8 cellular contexts compared by ENCODE assay signal in the genomic region with DNA sequence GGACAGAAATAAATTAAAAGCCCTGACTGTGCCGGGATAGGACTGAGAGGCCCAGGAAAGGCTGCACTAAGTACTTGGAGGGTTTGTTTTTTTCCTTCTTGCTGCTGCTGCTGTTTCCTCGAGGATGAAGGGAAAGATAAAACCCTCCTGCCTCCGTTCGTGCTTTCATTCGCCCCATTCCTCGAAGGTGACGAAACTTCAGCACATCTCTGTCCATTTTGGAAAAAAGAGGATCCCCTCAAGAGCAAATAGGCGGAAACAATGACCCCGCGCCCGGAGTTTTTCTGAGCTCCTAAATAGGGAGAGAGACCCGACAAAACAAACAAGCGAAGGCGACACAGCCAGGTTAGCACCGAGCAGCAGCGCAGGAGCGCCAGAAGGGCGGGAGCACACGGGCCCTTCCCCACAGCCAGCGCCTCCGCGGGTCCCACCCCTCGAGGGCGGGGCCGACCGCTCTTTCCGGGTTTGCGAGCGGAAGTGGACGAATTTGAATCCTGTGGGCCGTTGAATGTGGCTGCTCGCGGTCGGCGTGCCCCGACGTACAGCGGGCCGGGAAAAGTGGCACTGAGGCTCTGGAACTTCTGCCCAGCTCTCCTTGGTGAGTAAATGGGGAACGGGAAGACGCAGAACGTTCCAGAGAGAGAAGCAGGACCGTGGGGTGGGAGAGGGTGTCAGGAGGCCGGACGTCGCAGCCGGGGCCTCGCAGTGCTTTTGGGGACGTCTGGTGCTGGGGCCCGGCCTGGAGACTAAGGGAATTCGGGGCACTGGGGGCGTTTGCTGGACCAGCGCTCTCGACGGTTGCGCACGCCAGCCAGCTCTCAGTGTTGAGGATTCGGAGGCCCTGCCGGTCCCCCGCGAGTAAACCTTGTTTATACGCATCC. TPM values are rescaled to one million over a fixed set of nuclear protein-coding genes. Genes with fewer than 3 reads are reported as not detected.
DNase-seq lines count a peak whose midpoint lies in the region; ATAC-seq lines count a peak whose summit lies in the region.

A gene with protein sequence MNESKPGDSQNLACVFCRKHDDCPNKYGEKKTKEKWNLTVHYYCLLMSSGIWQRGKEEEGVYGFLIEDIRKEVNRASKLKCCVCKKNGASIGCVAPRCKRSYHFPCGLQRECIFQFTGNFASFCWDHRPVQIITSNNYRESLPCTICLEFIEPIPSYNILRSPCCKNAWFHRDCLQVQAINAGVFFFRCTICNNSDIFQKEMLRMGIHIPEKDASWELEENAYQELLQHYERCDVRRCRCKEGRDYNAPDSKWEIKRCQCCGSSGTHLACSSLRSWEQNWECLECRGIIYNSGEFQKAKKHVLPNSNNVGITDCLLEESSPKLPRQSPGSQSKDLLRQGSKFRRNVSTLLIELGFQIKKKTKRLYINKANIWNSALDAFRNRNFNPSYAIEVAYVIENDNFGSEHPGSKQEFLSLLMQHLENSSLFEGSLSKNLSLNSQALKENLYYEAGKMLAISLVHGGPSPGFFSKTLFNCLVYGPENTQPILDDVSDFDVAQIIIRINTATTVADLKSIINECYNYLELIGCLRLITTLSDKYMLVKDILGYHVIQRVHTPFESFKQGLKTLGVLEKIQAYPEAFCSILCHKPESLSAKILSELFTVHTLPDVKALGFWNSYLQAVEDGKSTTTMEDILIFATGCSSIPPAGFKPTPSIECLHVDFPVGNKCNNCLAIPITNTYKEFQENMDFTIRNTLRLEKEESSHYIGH (plus strand): TSS at position 484 of the 881 bp plus-strand sequence. CDS start 21,922 bp downstream, outside the sequence.

- no peaks in the 10 kb centered on the region for H3K4me1 ChIP-seq in esophagus (ENCODE audit: control insufficient read depth in 2 of 2, insufficient read depth in 2 of 2, low read length in 1 of 2)
- H3K4me1 ChIP-seq in muscle layer of colon (ENCODE audit: insufficient read depth, low read length), result peaks cover 14% of the 10 kb centered on the region

- peak within 1 kb of the TSS; percentile 72 for H3K9ac ChIP-seq in muscle layer of colon (ENCODE audit: low read length)

- WGBS in esophagus, 2 donors, result 0 to 1% methylated on average over 62 of the region's 62 CpGs

- H3K4me3 ChIP-seq in esophagus (ENCODE audit: low read depth in 1 of 2, low read length in 2 of 2), result peak within 1 kb of the TSS; percentile 94 to 97
- peak within 1 kb of the TSS; percentile 95 to 96 for H3K4me3 ChIP-seq in muscle layer of colon (ENCODE audit: low read depth in 1 of 2, low read length in 2 of 2)

- H3K36me3 ChIP-seq in esophagus (ENCODE audit: control insufficient read depth in 2 of 2, insufficient read depth in 2 of 2, low read length in 1 of 2) (no peaks in the 10 kb centered on the region), muscle layer of colon (ENCODE audit: insufficient read depth, low read length) (no peaks in the 10 kb centered on the region)

- no peaks in the 10 kb centered on the region for H3K27me3 ChIP-seq in esophagus (ENCODE audit: control insufficient read depth in 1 of 2, insufficient read depth in 2 of 2, low read length in 2 of 2)
- H3K27me3 ChIP-seq in muscle layer of colon (ENCODE audit: control insufficient read depth in 1 of 2, insufficient read depth in 2 of 2, low read length in 2 of 2), result no peaks in the 10 kb centered on the region

- ATAC-seq in GM21528 (IDR thresholded peaks at IDR 0.05; ENCODE audit: low FRiP score, unreplicated experiment), result peak; percentile 98

- H3K36me3 Mint-ChIP-seq in activated T-cell treated with anti-CD3 and anti-CD28 coated beads, Interleukin-2, amount 50 U/mL, for 24 hours (ENCODE audit: low read depth), result peaks cover 40% of the 10 kb centered on the region

- peak; percentile 80 for DNase-seq in DMS 273 treated with DMSO at 0.1 percent for 48 hours (lab: John Stamatoyannopoulos, UW)
- DNase-seq in HuH-7.5 (ENCODE audit: low spot score), result peak; percentile 95
- DNase-seq in OCI-M1 (lab: John Stamatoyannopoulos, UW), result peak; percentile 91
- peak; percentile 93 for DNase-seq in activated T-cell treated with anti-CD3 and anti-CD28 coated beads, Interleukin-2, amount 50 U/mL, for 24 hours
- peak; percentile 86 for DNase-seq in stimulated activated CD8-positive, alpha-beta memory T cell treated with anti-CD3 and anti-CD28 coated beads, Interleukin-7, amount 100 ng/mL, for 24 hours (ENCODE audit: low read depth)

- peak within 1 kb of the TSS; percentile 100 for H3K4me3 Mint-ChIP-seq in activated T-cell treated with anti-CD3 and anti-CD28 coated beads, Interleukin-2, amount 50 U/mL, for 24 hours

- no peaks in the 10 kb centered on the region for H3K9me3 ChIP-seq in esophagus (ENCODE audit: control insufficient read depth in 2 of 2, insufficient read depth in 1 of 2, low read depth in 1 of 2, low read length in 1 of 2)
- H3K9me3 ChIP-seq in muscle layer of colon (ENCODE audit: low read length), result no peaks in the 10 kb centered on the region

- peaks cover 34% of the 10 kb centered on the region for H3K4me1 Mint-ChIP-seq in activated T-cell treated with anti-CD3 and anti-CD28 coated beads, Interleukin-2, amount 50 U/mL, for 24 hours (ENCODE audit: low read depth)

- no peaks in the 10 kb centered on the region for H3K9me3 Mint-ChIP-seq in activated T-cell treated with anti-CD3 and anti-CD28 coated beads, Interleukin-2, amount 50 U/mL, for 24 hours

- peak within 1 kb of the TSS; percentile 90 to 92 for H3K27ac ChIP-seq in esophagus (ENCODE audit: low read depth in 2 of 2, low read length in 1 of 2)
- peak within 1 kb of the TSS; percentile 93 for H3K27ac ChIP-seq in muscle layer of colon (ENCODE audit: low read depth, low read length)

- peak within 1 kb of the TSS; percentile 100 for H3K27ac Mint-ChIP-seq in activated T-cell treated with anti-CD3 and anti-CD28 coated beads, Interleukin-2, amount 50 U/mL, for 24 hours

- H3K27me3 Mint-ChIP-seq in activated T-cell treated with anti-CD3 and anti-CD28 coated beads, Interleukin-2, amount 50 U/mL, for 24 hours, result no peaks in the 10 kb centered on the region

RNA-seq across cellular contexts. Expression of the gene that starts here (rescaled TPM):
- 1 to 10 TPM; 3.2 to 3.4 TPM for polyA plus RNA-seq in esophagus

Comparison
In these comparisons a context has a peak if more than half of its experiments do, and no peak if none do; other contexts are left out.
1. Peak in every context shown above with its lines: DNase-seq, ATAC-seq, H3K4me3 ChIP-seq and H3K27ac ChIP-seq.